In genomic region chr1:54768093-54768492, GRCh38 we compare ENCODE assay signal across 17 cellular contexts. TPM values are rescaled to one million over a fixed set of nuclear protein-coding genes. Genes with fewer than 3 reads are reported as not detected.
DNase-seq lines count a peak whose midpoint lies in the region; ATAC-seq, FAIRE-seq and TF ChIP-seq lines count a peak whose summit lies in the region.
"Had no signal": no experiment of that assay in that cellular context is flagged by ENCODE, and none has a peak within 500 bp of the region (broad histone marks: within the 10 kb centered on the region; RNA-seq: fewer than 3 reads in every experiment).

No MANE protein-coding gene starts in this region.

- TF ChIP-seq RAD21 in H1 (IDR thresholded peaks at IDR 0.05 in 1 of 2, conservative IDR thresholded peaks at IDR 0.05 in 1 of 2; ENCODE audit: low read depth in 2 of 2, low read length in 2 of 2) = peak; percentile 29 to 48

- no peak overlapping the region for H2BK12ac ChIP-seq in H1 (ENCODE audit: low read depth, low read length)

- H3K56ac ChIP-seq in H1 (replicated peaks; ENCODE audit: insufficient read length, low read depth, low read length) = no peak overlapping the region

- H3K4me2 ChIP-seq in H1 (ENCODE audit: insufficient read depth in 1 of 2, low read depth in 2 of 2, low read length in 2 of 2) = no peak overlapping the region
- H3K4me2 ChIP-seq: BLaER1 treated with 17β-estradiol and CSF1 and Interleukin-3, amounts not matched to agents 10 nM and 100 nM had no signal

- H3K79me2 ChIP-seq in H1 (ENCODE audit: control insufficient read depth in 1 of 2, insufficient read depth in 2 of 2, low read length in 2 of 2) = peaks cover 0 to 10% of the 10 kb centered on the region in 2 experiments; a peak in 2 of 4 replicates

- WGBS in H1 (ENCODE audit: extremely low coverage in 1 of 2, insufficient coverage in 1 of 2, insufficient read length in 1 of 2, insufficient replicate concordance in 2 of 2, low coverage in 1 of 2, low lambda C conversion rate in 2 of 2, missing lambda C conversion rate in 1 of 2), 2 experiments = 97% methylated on average over 5 of the region's 5 CpGs; no CpG with 5 or more reads in 1 of the 2 experiments
- WGBS in aorta, 2 donors = 78 to 83% methylated on average over 5 of the region's 5 CpGs

- H3K36me3 ChIP-seq in H1 (ENCODE audit: control insufficient read depth in 2 of 4, insufficient read depth in 4 of 4, low read length in 3 of 4) (no peaks in the 10 kb centered on the region), aorta (ENCODE audit: control insufficient read depth in 1 of 2, insufficient read depth in 2 of 2, low read length in 1 of 2) (no peaks in the 10 kb centered on the region)
- no peaks in the 10 kb centered on the region for H3K36me3 ChIP-seq in naive thymus-derived CD4-positive, alpha-beta T cell (ENCODE audit: control insufficient read depth in 2 of 3, insufficient read depth in 3 of 3, low read length in 3 of 3)
- H3K36me3 ChIP-seq: BLaER1 treated with 17β-estradiol and CSF1 and Interleukin-3, amounts not matched to agents 10 nM and 100 nM; uterus had no signal

- 0 out of 2 replicates have a peak overlapping the region, but pooled peaks have one; percentile 5 for H2BK15ac ChIP-seq in H1 (ENCODE audit: low read length)

- H4K8ac ChIP-seq in H1 (ENCODE audit: extremely low read depth, insufficient read depth, low read length) = no peak overlapping the region

- no peak for FAIRE-seq in H1 (lab: Jason Lieb, UNC)
- FAIRE-seq: GM12891 had no signal

- no peak overlapping the region for H2BK20ac ChIP-seq in H1 (ENCODE audit: low read length)

- H2AK5ac ChIP-seq in H1 (ENCODE audit: low read depth, low read length) = no peak overlapping the region

- H3K36me3 Mint-ChIP-seq in activated CD8-positive, alpha-beta memory T cell treated with anti-CD3 and anti-CD28 coated beads, Interleukin-2, amount 10 ng/mL, durations not matched to agents 7 days and 5 days = no peaks in the 10 kb centered on the region
- H3K36me3 Mint-ChIP-seq in naive thymus-derived CD4-positive, alpha-beta T cell = peaks cover 0 to 1% (median 0%) of the 10 kb centered on the region in 5 donors

- TF ChIP-seq POLR2A in H1 (IDR thresholded peaks at IDR 0.05; ENCODE audit: control extremely low read depth in 1 of 2, low read depth in 2 of 2, low read length in 2 of 2) = no peak

- H3K4me1 ChIP-seq in H1 (replicated peaks in 1 of 4; ENCODE audit: control insufficient read depth in 3 of 4, insufficient read depth in 4 of 4, low read length in 3 of 4) (no peaks in the 10 kb centered on the region), aorta (ENCODE audit: control insufficient read depth in 1 of 2, insufficient read depth in 2 of 2, low read length in 2 of 2) (no peaks in the 10 kb centered on the region)
- H3K4me1 ChIP-seq in naive thymus-derived CD4-positive, alpha-beta T cell (ENCODE audit: control insufficient read depth in 2 of 2, insufficient read depth in 2 of 2, low read length in 2 of 2) = peaks cover 0 to 9% of the 10 kb centered on the region in 2 donors
- H3K4me1 ChIP-seq: uterus had no signal

- H2BK5ac ChIP-seq in H1 (ENCODE audit: low read depth, low read length) = no peak overlapping the region

- no peak overlapping the region for H3K4ac ChIP-seq in H1 (replicated peaks; ENCODE audit: insufficient read length, low read depth, low read length)

- H3K79me1 ChIP-seq in H1 (ENCODE audit: low read depth, low read length) = peaks cover 4% of the 10 kb centered on the region; the same call in 1 of the 2 replicates

- H3K23me2 ChIP-seq in H1 (ENCODE audit: low read depth, low read length) = peaks cover 7% of the 10 kb centered on the region; the same call in 1 of the 2 replicates

- H3K9ac ChIP-seq in H1 (replicated peaks in 1 of 4; ENCODE audit: extremely low read depth in 1 of 4, low read depth in 3 of 4, low read length in 3 of 4) = no peak overlapping the region
- H3K9ac ChIP-seq: BLaER1 treated with 17β-estradiol and CSF1 and Interleukin-3, amounts not matched to agents 10 nM and 100 nM had no signal

- H3K27me3 Mint-ChIP-seq in activated CD8-positive, alpha-beta memory T cell treated with anti-CD3 and anti-CD28 coated beads, Interleukin-2, amount 10 ng/mL, durations not matched to agents 7 days and 5 days = no peaks in the 10 kb centered on the region
- no peaks in the 10 kb centered on the region for H3K27me3 Mint-ChIP-seq in naive thymus-derived CD4-positive, alpha-beta T cell

- H3K9me3 Mint-ChIP-seq in activated CD8-positive, alpha-beta memory T cell treated with anti-CD3 and anti-CD28 coated beads, Interleukin-2, amount 10 ng/mL, durations not matched to agents 7 days and 5 days (ENCODE audit: low read depth) = no peaks in the 10 kb centered on the region
- peaks cover 0 to 2% (median 0%) of the 10 kb centered on the region in 11 donors for H3K9me3 Mint-ChIP-seq in naive thymus-derived CD4-positive, alpha-beta T cell
- H3K9me3 Mint-ChIP-seq: activated T-cell treated with anti-CD3 and anti-CD28 coated beads, Interleukin-2, amount 50 U/mL, for 4 hours; T-helper 2 cell treated with Interferon-gamma antibody and Interleukin-4, amounts not matched to agents 5 μg/mL and 100 μg/mL, for 36 hours had no signal

- no peak overlapping the region for H2BK120ac ChIP-seq in H1 (replicated peaks; ENCODE audit: low read depth, low read length)

- no peaks in the 10 kb centered on the region for H3K9me3 ChIP-seq in H1 (ENCODE audit: insufficient read depth in 2 of 2, low read depth in 1 of 2, low read length in 1 of 2)
- no peaks in the 10 kb centered on the region for H3K9me3 ChIP-seq in naive thymus-derived CD4-positive, alpha-beta T cell (ENCODE audit: control insufficient read depth in 2 of 3, low read length in 3 of 3)
- no peaks in the 10 kb centered on the region for H3K9me3 ChIP-seq in aorta (ENCODE audit: control insufficient read depth, low read length)
- H3K9me3 ChIP-seq: BLaER1 treated with 17β-estradiol and CSF1 and Interleukin-3, amounts not matched to agents 10 nM and 100 nM; uterus had no signal

- H3K4me3 ChIP-seq in H1 (ENCODE audit: extremely low read depth in 1 of 4, insufficient read depth in 2 of 4, low read depth in 3 of 4, low read length in 4 of 4) = no peak overlapping the region
- no peak overlapping the region for H3K4me3 ChIP-seq in naive thymus-derived CD4-positive, alpha-beta T cell (ENCODE audit: low read length)
- no peak overlapping the region for H3K4me3 ChIP-seq in aorta (ENCODE audit: low read length in 2 of 2)
- H3K4me3 ChIP-seq: BLaER1 treated with 17β-estradiol and CSF1 and Interleukin-3, amounts not matched to agents 10 nM and 100 nM; lung; uterus had no signal

- no peak overlapping the region for H3K27ac Mint-ChIP-seq in activated CD8-positive, alpha-beta memory T cell treated with anti-CD3 and anti-CD28 coated beads, Interleukin-2, amount 10 ng/mL, durations not matched to agents 7 days and 5 days
- no peak overlapping the region for H3K27ac Mint-ChIP-seq in naive thymus-derived CD4-positive, alpha-beta T cell
- H3K27ac Mint-ChIP-seq: T-helper 2 cell treated with Interferon-gamma antibody and Interleukin-4, amounts not matched to agents 5 μg/mL and 100 μg/mL, for 36 hours had no signal

- H4K20me1 ChIP-seq in H1 (replicated peaks in 1 of 2; ENCODE audit: control insufficient read depth in 1 of 2, insufficient read depth in 2 of 2, low read length in 2 of 2) = no peaks in the 10 kb centered on the region
- H4K20me1 ChIP-seq: BLaER1 treated with 17β-estradiol and CSF1 and Interleukin-3, amounts not matched to agents 10 nM and 100 nM had no signal

- peak; percentile 20 to 40 (median 21) for TF ChIP-seq CTCF in H1 (IDR thresholded peaks at IDR 0.05; ENCODE audit: control extremely low read depth in 1 of 3, insufficient read depth in 1 of 3, low read depth in 1 of 3, low read length in 3 of 3)

- no peak overlapping the region for H3K23ac ChIP-seq in H1 (ENCODE audit: insufficient read length)

- intact Hi-C loops in naive thymus-derived CD4-positive, alpha-beta T cell (cut with micrococcal nuclease) = no loop called here
- intact Hi-C loops in aorta (cut with DNase I) = no loop called here

- no peak overlapping the region for H2AFZ ChIP-seq in H1 (ENCODE audit: low read length)

- no peak overlapping the region for H3K14ac ChIP-seq in H1 (ENCODE audit: insufficient read length)

- peak; percentile 47 for DNase-seq in activated CD8-positive, alpha-beta memory T cell treated with anti-CD3 and anti-CD28 coated beads, Interleukin-2, amount 10 ng/mL, durations not matched to agents 7 days and 5 days
- no peak for DNase-seq in activated CD8-positive, alpha-beta memory T cell treated with anti-CD3 and anti-CD28 coated beads for 24 hours
- peak; percentile 42 for DNase-seq in NCI-H1436 treated with DMSO at 0.1 percent for 48 hours (lab: John Stamatoyannopoulos, UW)
- no peak for DNase-seq in H1 (ENCODE audit: low read depth in 1 of 2, low spot score in 2 of 2)
- DNase-seq in renal cortical epithelial cell (ENCODE audit: low read depth) = peak; percentile 24
- no peak for DNase-seq in naive thymus-derived CD4-positive, alpha-beta T cell
- DNase-seq in aorta = no peak
- DNase-seq: activated T-cell treated with anti-CD3 and anti-CD28 coated beads, Interleukin-2, amount 50 U/mL, for 4 hours; central memory CD4-positive, alpha-beta T cell; foreskin melanocyte; KBM-7; uterus had no signal

- POLR2A ChIA-PET in H1 (lab: Charles Lee; ENCODE audit: partially characterized antibody) = interaction anchor here (0.9 to 1.4 kb wide), 2 partner anchors 24 to 94 kb away, joined by 3 to 4 read pairs; no protein-coding TSS in a partner anchor
- POLR2A ChIA-PET in naive thymus-derived CD4-positive, alpha-beta T cell (lab: Charles Lee) = no interaction called here

- CTCF ChIA-PET in activated CD8-positive, alpha-beta memory T cell treated with anti-CD3 and anti-CD28 coated beads, Interleukin-2, amount 10 ng/mL, durations not matched to agents 7 days and 5 days (lab: Charles Lee) = interaction anchor here (0.8 to 4.5 kb wide), 4 partner anchors 25 to 33 kb away, joined by 3 to 20 read pairs (median 3); partner anchors contain the start of gene TTC22
- CTCF ChIA-PET in H1 (lab: Charles Lee; ENCODE audit: partially characterized antibody) = interaction anchor here (0.7 to 5.4 kb wide), 8 partner anchors 13 to 41 kb away, joined by 3 to 43 read pairs (median 3); partner anchors contain the start of gene TTC22
- CTCF ChIA-PET in naive thymus-derived CD4-positive, alpha-beta T cell (lab: Charles Lee) = no interaction called here

- H3K18ac ChIP-seq in H1 (ENCODE audit: extremely low read depth, low read length) = no peak overlapping the region

- H3K27me3 ChIP-seq in H1 (replicated peaks in 1 of 4; ENCODE audit: control insufficient read depth in 3 of 4, extremely low read depth in 1 of 4, insufficient read depth in 3 of 4, low read length in 3 of 4) (no peaks in the 10 kb centered on the region), aorta (ENCODE audit: control insufficient read depth in 1 of 2, insufficient read depth in 2 of 2, low read length in 1 of 2) (no peaks in the 10 kb centered on the region)
- no peaks in the 10 kb centered on the region for H3K27me3 ChIP-seq in naive thymus-derived CD4-positive, alpha-beta T cell (ENCODE audit: control insufficient read depth in 2 of 2, insufficient read depth in 2 of 2, low read length in 2 of 2)
- H3K27me3 ChIP-seq: BLaER1 treated with 17β-estradiol and CSF1 and Interleukin-3, amounts not matched to agents 10 nM and 100 nM; uterus had no signal

- H3K4me3 Mint-ChIP-seq in activated CD8-positive, alpha-beta memory T cell treated with anti-CD3 and anti-CD28 coated beads, Interleukin-2, amount 10 ng/mL, durations not matched to agents 7 days and 5 days = no peak overlapping the region
- H3K4me3 Mint-ChIP-seq in naive thymus-derived CD4-positive, alpha-beta T cell = no peak overlapping the region
- H3K4me3 Mint-ChIP-seq: activated T-cell treated with anti-CD3 and anti-CD28 coated beads, Interleukin-2, amount 50 U/mL, for 4 hours; T-helper 2 cell treated with Interferon-gamma antibody and Interleukin-4, amounts not matched to agents 5 μg/mL and 100 μg/mL, for 36 hours had no signal

- H4K5ac ChIP-seq in H1 (ENCODE audit: insufficient read length, low read depth, low read length) = no peak overlapping the region

- no peak overlapping the region for H3K27ac ChIP-seq in H1 (ENCODE audit: low read depth, low read length)
- H3K27ac ChIP-seq in naive thymus-derived CD4-positive, alpha-beta T cell (ENCODE audit: low read depth, low read length) = no peak overlapping the region
- no peak overlapping the region for H3K27ac ChIP-seq in aorta (ENCODE audit: low read depth in 1 of 2, low read length in 2 of 2)
- H3K27ac ChIP-seq: BLaER1 treated with 17β-estradiol and CSF1 and Interleukin-3, amounts not matched to agents 10 nM and 100 nM; uterus had no signal

- peaks cover 13% of the 10 kb centered on the region for H3K4me1 Mint-ChIP-seq in activated CD8-positive, alpha-beta memory T cell treated with anti-CD3 and anti-CD28 coated beads, Interleukin-2, amount 10 ng/mL, durations not matched to agents 7 days and 5 days
- peaks cover 7 to 19% (median 14%) of the 10 kb centered on the region in 7 donors for H3K4me1 Mint-ChIP-seq in naive thymus-derived CD4-positive, alpha-beta T cell

- ATAC-seq in activated CD8-positive, alpha-beta memory T cell treated with anti-CD3 and anti-CD28 coated beads, Interleukin-2, amount 10 ng/mL, durations not matched to agents 7 days and 5 days = no peak
- ATAC-seq in naive thymus-derived CD4-positive, alpha-beta T cell = no peak
- ATAC-seq in aorta (ENCODE audit: low FRiP score) = no peak
- no peak for ATAC-seq in HG02852 (IDR thresholded peaks at IDR 0.05; ENCODE audit: unreplicated experiment)
- ATAC-seq: activated T-cell treated with anti-CD3 and anti-CD28 coated beads, Interleukin-2, amount 50 U/mL, for 4 hours had no signal

- TF ChIP-seq EP300 in H1 (IDR thresholded peaks at IDR 0.05; ENCODE audit: borderline replicate concordance in 1 of 2, low read depth in 2 of 2, low read length in 2 of 2) = no peak

- no peak overlapping the region for H4K91ac ChIP-seq in H1 (replicated peaks; ENCODE audit: insufficient read length, low read length)

RNA-seq across cellular contexts. Expression of gene PARS2, which starts 3.8 kb away (rescaled TPM):
- total RNA-seq in activated CD8-positive, alpha-beta memory T cell treated with anti-CD3 and anti-CD28 coated beads, Interleukin-2, amount 10 ng/mL, durations not matched to agents 7 days and 5 days = 1 to 10 TPM; 5.0 to 6.4 TPM
- total RNA-seq in H1 (2021; fragmentation: NEBNext Ultra II Directional; extraction: Animal tissue kit (Norgen Biotek cat#: 25700)) = 10.0 and 10.4 TPM in 2 replicates
- polyA plus RNA-seq in H1 (2011; rRNA removed) = 8.9 and 11.8 TPM in 2 replicates
- polyA plus RNA-seq in H1 (2011; cell fraction: cytosol; rRNA removed) = 8.8 TPM
- 7.3 TPM for polyA plus RNA-seq in H1 (2011; cell fraction: nucleus; rRNA removed)
- 9.4 to 12.3 TPM (median 11.0 TPM) in 4 replicates for polyA plus RNA-seq in H1 (2012, experiment 1 of 2)
- polyA plus RNA-seq in H1 (2012, experiment 2 of 2) = 14.0 TPM
- 6.6 TPM for polyA plus RNA-seq in H1 (2013, experiment 1 of 2)
- polyA plus RNA-seq in H1 (2013, experiment 2 of 2) = 6.2 TPM
- polyA minus RNA-seq in H1 (2011; rRNA and poly(A)+ RNA removed) = 13.0 and 15.7 TPM in 2 replicates
- 7.8 TPM for polyA minus RNA-seq in H1 (2011; cell fraction: cytosol; rRNA and poly(A)+ RNA removed)
- 7.3 TPM for polyA minus RNA-seq in H1 (2011; cell fraction: nucleus; rRNA and poly(A)+ RNA removed)
- total RNA-seq in renal cortical epithelial cell = 4.5 and 9.2 TPM in 2 replicates
- 1 to 10 TPM in 4 of 5 experiments, under 1 TPM in 1; 0.66 to 7.6 (median 4.7) TPM for total RNA-seq in naive thymus-derived CD4-positive, alpha-beta T cell
- 1 to 10 TPM; 2.1 to 5.3 TPM for polyA plus RNA-seq in naive thymus-derived CD4-positive, alpha-beta T cell
- total RNA-seq in aorta = 1 to 10 TPM; 2.2 to 3.0 TPM
- polyA plus RNA-seq in aorta = 1 to 10 TPM; 1.2 to 2.4 TPM

RNA-seq across cellular contexts. Expression of gene TTC22, which starts 33.0 kb away (rescaled TPM):
- total RNA-seq in activated CD8-positive, alpha-beta memory T cell treated with anti-CD3 and anti-CD28 coated beads, Interleukin-2, amount 10 ng/mL, durations not matched to agents 7 days and 5 days = 10 to 100 TPM in 1 of 2 experiments, 1 to 10 TPM in 1; 9.1 to 17.9 TPM
- total RNA-seq in H1 (2021; fragmentation: NEBNext Ultra II Directional; extraction: Animal tissue kit (Norgen Biotek cat#: 25700)) = 1.1 and 1.6 TPM in 2 replicates
- polyA plus RNA-seq in H1 (2011; rRNA removed) (1.00 and 1.7 TPM in 2 replicates), aorta (1 to 10 TPM in 1 of 2 donors, under 1 TPM in 1; 0.20 to 3.9 TPM)
- polyA plus RNA-seq in H1 (2011; cell fraction: cytosol; rRNA removed) = 1.4 TPM
- 2.3 TPM for polyA plus RNA-seq in H1 (2011; cell fraction: nucleus; rRNA removed)
- polyA plus RNA-seq in H1 (2012, experiment 1 of 2) = 0.83 to 0.94 TPM (median 0.94 TPM) in 4 replicates
- polyA plus RNA-seq in H1 (2012, experiment 2 of 2) = 0.43 TPM
- 0.83 TPM for polyA plus RNA-seq in H1 (2013, experiment 1 of 2)
- polyA plus RNA-seq in H1 (2013, experiment 2 of 2) = 0.70 TPM
- 0.49 and 0.79 TPM in 2 replicates for polyA minus RNA-seq in H1 (2011; rRNA and poly(A)+ RNA removed)
- 0.66 TPM for polyA minus RNA-seq in H1 (2011; cell fraction: cytosol; rRNA and poly(A)+ RNA removed)
- 0.80 TPM for polyA minus RNA-seq in H1 (2011; cell fraction: nucleus; rRNA and poly(A)+ RNA removed)
- total RNA-seq in renal cortical epithelial cell (6.9 and 10.3 TPM in 2 replicates), aorta (under 1 TPM in 1 of 2 donors, not detected in 1; 0.27 TPM)
- total RNA-seq in naive thymus-derived CD4-positive, alpha-beta T cell = 10 to 100 TPM in 2 of 5 experiments, 1 to 10 TPM in 3; 7.0 to 16.6 (median 9.8) TPM
- polyA plus RNA-seq in naive thymus-derived CD4-positive, alpha-beta T cell = 1 to 10 TPM; 2.0 to 3.3 TPM

RNA-seq across cellular contexts. Expression of gene TTC4, which starts 52.4 kb away (rescaled TPM):
- 10 to 100 TPM; 19.6 to 26.3 TPM for total RNA-seq in activated CD8-positive, alpha-beta memory T cell treated with anti-CD3 and anti-CD28 coated beads, Interleukin-2, amount 10 ng/mL, durations not matched to agents 7 days and 5 days
- 24.2 and 25.1 TPM in 2 replicates for total RNA-seq in H1 (2021; fragmentation: NEBNext Ultra II Directional; extraction: Animal tissue kit (Norgen Biotek cat#: 25700))
- 17.6 and 21.0 TPM in 2 replicates for polyA plus RNA-seq in H1 (2011; rRNA removed)
- 21.1 TPM for polyA plus RNA-seq in H1 (2011; cell fraction: cytosol; rRNA removed)
- polyA plus RNA-seq in H1 (2011; cell fraction: nucleus; rRNA removed) = 16.0 TPM
- polyA plus RNA-seq in H1 (2012, experiment 1 of 2) = 20.7 to 30.0 TPM (median 22.8 TPM) in 4 replicates
- 12.1 TPM for polyA plus RNA-seq in H1 (2012, experiment 2 of 2)
- polyA plus RNA-seq in H1 (2013, experiment 1 of 2) = 18.9 TPM
- 17.9 TPM for polyA plus RNA-seq in H1 (2013, experiment 2 of 2)
- polyA minus RNA-seq in H1 (2011; rRNA and poly(A)+ RNA removed) = 23.2 and 27.6 TPM in 2 replicates
- 10.3 TPM for polyA minus RNA-seq in H1 (2011; cell fraction: cytosol; rRNA and poly(A)+ RNA removed)
- polyA minus RNA-seq in H1 (2011; cell fraction: nucleus; rRNA and poly(A)+ RNA removed) = 18.1 TPM
- 26.0 and 26.6 TPM in 2 replicates for total RNA-seq in renal cortical epithelial cell
- 10 to 100 TPM; 11.6 to 25.8 (median 21.4) TPM for total RNA-seq in naive thymus-derived CD4-positive, alpha-beta T cell
- 10 to 100 TPM; 19.0 to 27.4 TPM for polyA plus RNA-seq in naive thymus-derived CD4-positive, alpha-beta T cell
- 10 to 100 TPM; 13.0 to 15.2 TPM for total RNA-seq in aorta
- 10 to 100 TPM in 1 of 2 donors, 1 to 10 TPM in 1; 8.9 to 18.9 TPM for polyA plus RNA-seq in aorta

Comparison
In these comparisons a context has a peak if more than half of its experiments do, and no peak if none do; other contexts are left out.
1. DNase-seq: peak in activated CD8-positive, alpha-beta memory T cell treated with anti-CD3 and anti-CD28 coated beads, Interleukin-2, amount 10 ng/mL, durations not matched to agents 7 days and 5 days (single experiment), NCI-H1436 treated with DMSO at 0.1 percent for 48 hours (single experiment) and renal cortical epithelial cell (single experiment); none in activated CD8-positive, alpha-beta memory T cell treated with anti-CD3 and anti-CD28 coated beads for 24 hours (single experiment), H1 (0 of 2), naive thymus-derived CD4-positive, alpha-beta T cell (0 of 9) and aorta (0 of 2).